ENCODE assay signal across 20 cellular contexts in genomic region chr22:41574847-41575381, GRCh38. TPM values are rescaled to one million over a fixed set of nuclear protein-coding genes. Genes with fewer than 3 reads are reported as not detected.
DNase-seq lines count a peak whose midpoint lies in the region; ATAC-seq and TF ChIP-seq lines count a peak whose summit lies in the region.
"Had no signal": no experiment of that assay in that cellular context is flagged by ENCODE, and none has a peak within 500 bp of the region (broad histone marks: within the 10 kb centered on the region; RNA-seq: fewer than 3 reads in every experiment).

No MANE protein-coding gene starts in this region.

- H3K36me3 ChIP-seq in RWPE2 (ENCODE audit: low read depth) (peaks cover 7% of the 10 kb centered on the region; the same call in 1 of the 2 replicates), gastroesophageal sphincter (peaks cover 0 to 41% of the 10 kb centered on the region in 2 donors), lung (ENCODE audit: control insufficient read depth in 2 of 2, insufficient read depth in 2 of 2, low read length in 2 of 2) (peaks cover 6 to 33% of the 10 kb centered on the region in 2 donors), thymus (ENCODE audit: control insufficient read depth, insufficient read depth) (peaks cover 51% of the 10 kb centered on the region)
- H3K36me3 ChIP-seq: gastrocnemius medialis had no signal

- no peak for TF ChIP-seq CTCF in RWPE2 (IDR thresholded peaks at IDR 0.05; ENCODE audit: poor library complexity, severe bottlenecking)
- TF ChIP-seq CTCF in gastroesophageal sphincter (IDR thresholded peaks at IDR 0.05) = no peak
- no peak for TF ChIP-seq CTCF in lung (IDR thresholded peaks at IDR 0.05; ENCODE audit: control extremely low read depth, extremely low read depth)

- WGBS in gastroesophageal sphincter (ENCODE audit: low coverage in 1 of 2), 2 donors = 22% methylated on average over 11 of the region's 26 CpGs; no CpG with 5 or more reads in 1 of the 2 donors
- 70 to 82% methylated on average over 26 of the region's 26 CpGs for WGBS in lung, 2 donors
- WGBS in thymus = 95% methylated on average over 26 of the region's 26 CpGs

- no peak for TF ChIP-seq POLR2A in gastroesophageal sphincter (IDR thresholded peaks at IDR 0.05)

- 0 out of 3 replicates have a peak, but pooled peaks have one; percentile 4 for ATAC-seq in RWPE2 (ENCODE audit: low read depth)
- peak; percentile 74 for ATAC-seq in gastroesophageal sphincter
- no peak for ATAC-seq in lung (ENCODE audit: insufficient read depth, low FRiP score)
- no peak for ATAC-seq in GM21390 (IDR thresholded peaks at IDR 0.05; ENCODE audit: unreplicated experiment)
- ATAC-seq in GM21723 (IDR thresholded peaks at IDR 0.05; ENCODE audit: unreplicated experiment) = no peak
- ATAC-seq: activated CD4-positive, alpha-beta T cell treated with anti-CD3 and anti-CD28 coated beads for 36 hours; gastrocnemius medialis had no signal

- H3K4me3 ChIP-seq in RWPE2 (ENCODE audit: severe bottlenecking) (no peak overlapping the region), gastroesophageal sphincter (no peak overlapping the region), lung (no peak overlapping the region), thymus (ENCODE audit: low read length) (no peak overlapping the region)
- H3K4me3 ChIP-seq: gastrocnemius medialis, PC-9, thyroid gland had no signal

- H3K4me1 ChIP-seq in RWPE2 (ENCODE audit: insufficient read depth, poor library complexity, severe bottlenecking) (no peaks in the 10 kb centered on the region), gastroesophageal sphincter (peaks cover 0 to 19% (median 5%) of the 10 kb centered on the region in 3 donors), lung (ENCODE audit: control insufficient read depth in 2 of 2, insufficient read depth in 2 of 2, low read length in 2 of 2) (no peaks in the 10 kb centered on the region), thymus (ENCODE audit: control insufficient read depth, insufficient read depth, low read length) (no peaks in the 10 kb centered on the region)
- H3K4me1 ChIP-seq: gastrocnemius medialis, thyroid gland had no signal

- DNase-seq in RWPE2 (ENCODE audit: low spot score) (no peak), lung (ENCODE audit: low spot score) (peak; percentile 39), T-helper 9 cell (no peak), germinal center (ENCODE audit: low spot score) (no peak)
- DNase-seq: activated CD4-positive, alpha-beta T cell treated with anti-CD3 and anti-CD28 coated beads for 36 hours; activated T-cell treated with anti-CD3 and anti-CD28 coated beads, Interleukin-2, amount 50 U/mL, for 48 hours; AML-193; islet precursor cell; NCI-H1092 treated with DMSO at 0.1 percent for 48 hours; NCI-H345; PC-9 had no signal

- no peaks in the 10 kb centered on the region for H3K9me3 ChIP-seq in RWPE2 (ENCODE audit: severe bottlenecking)
- H3K9me3 ChIP-seq in gastroesophageal sphincter = no peaks in the 10 kb centered on the region
- no peaks in the 10 kb centered on the region for H3K9me3 ChIP-seq in lung (ENCODE audit: control insufficient read depth in 2 of 2, insufficient read depth in 1 of 2, low read length in 1 of 2)
- no peaks in the 10 kb centered on the region for H3K9me3 ChIP-seq in thymus (ENCODE audit: control insufficient read depth)
- H3K9me3 ChIP-seq: gastrocnemius medialis, thyroid gland had no signal

- TF ChIP-seq EP300 in gastroesophageal sphincter (IDR thresholded peaks at IDR 0.05) = no peak

- H3K27me3 ChIP-seq in RWPE2 (ENCODE audit: insufficient read depth, poor library complexity, severe bottlenecking) (no peaks in the 10 kb centered on the region), gastroesophageal sphincter (no peaks in the 10 kb centered on the region), lung (ENCODE audit: control insufficient read depth, insufficient read depth) (no peaks in the 10 kb centered on the region), thymus (ENCODE audit: control insufficient read depth, insufficient read depth) (no peaks in the 10 kb centered on the region)
- H3K27me3 ChIP-seq: gastrocnemius medialis, thyroid gland had no signal

- no peak overlapping the region for H3K27ac ChIP-seq in RWPE2 (ENCODE audit: poor library complexity, severe bottlenecking)
- peak overlapping the region in 3 of 4 donors; percentile 53 to 71 (median 62) for H3K27ac ChIP-seq in gastroesophageal sphincter
- H3K27ac ChIP-seq in lung (ENCODE audit: low read depth in 1 of 2, low read length in 1 of 2) = peak overlapping the region in 1 of 2 donors; percentile 9
- H3K27ac ChIP-seq in thymus (ENCODE audit: low read depth) = peak overlapping the region; percentile 42
- H3K27ac ChIP-seq: gastrocnemius medialis, PC-9, thyroid gland had no signal

RNA-seq across cellular contexts. Expression of gene CSDC2, which starts 14.1 kb away (rescaled TPM):
- total RNA-seq in gastroesophageal sphincter (10 to 100 TPM in 1 of 4 donors, 1 to 10 TPM in 3; 3.0 to 22.2 (median 5.8) TPM), lung (1 to 10 TPM; 1.4 to 8.1 TPM)
- polyA plus RNA-seq in lung (1 to 10 TPM; 3.3 to 5.6 TPM), thymus (3.0 TPM)
- total RNA-seq: activated CD4-positive, alpha-beta T cell treated with anti-CD3 and anti-CD28 coated beads for 36 hours; dermis microvascular lymphatic vessel endothelial cell; T-helper 1 cell treated with Interleukin-12 subunit alpha and Interleukin-12 subunit beta and Interleukin-4 antibody, amounts not matched to agents 30 ng/mL and 1 ng/mL, for 36 hours had no signal
- polyA plus RNA-seq: IgD-negative memory B cell had no signal

RNA-seq across cellular contexts. Expression of gene PMM1, which starts 14.7 kb away (rescaled TPM):
- total RNA-seq in gastroesophageal sphincter (10 to 100 TPM; 32.7 to 42.5 (median 37.1) TPM), lung (10 to 100 TPM; 23.0 to 62.2 TPM)
- polyA plus RNA-seq in lung (10 to 100 TPM; 32.7 to 55.3 TPM), thymus (51.1 TPM)

RNA-seq across cellular contexts. Expression of gene POLR3H, which starts 30.6 kb away (rescaled TPM):
- total RNA-seq in gastroesophageal sphincter = 10 to 100 TPM; 17.7 to 27.0 (median 23.4) TPM
- total RNA-seq in lung = 10 to 100 TPM; 12.1 to 65.9 TPM
- 10 to 100 TPM; 31.0 to 48.6 TPM for polyA plus RNA-seq in lung
- polyA plus RNA-seq in thymus = 14.9 TPM

RNA-seq across cellular contexts. Expression of gene DESI1, which starts 45.9 kb away (rescaled TPM):
- total RNA-seq in gastroesophageal sphincter (10 to 100 TPM; 18.2 to 77.7 (median 21.4) TPM), lung (10 to 100 TPM; 13.6 to 42.7 TPM)
- polyA plus RNA-seq in lung (10 to 100 TPM; 21.1 to 40.0 TPM), thymus (14.6 TPM)

RNA-seq across cellular contexts. Expression of gene XRCC6, which starts 46.2 kb away (rescaled TPM):
- total RNA-seq in gastroesophageal sphincter (100 to 1,000 TPM; 236 to 277 (median 258) TPM), lung (100 to 1,000 TPM; 200 to 235 TPM)
- polyA plus RNA-seq in lung (100 to 1,000 TPM; 149 to 189 TPM), thymus (126 TPM)

Comparison
In these comparisons a context has a peak if more than half of its experiments do, and no peak if none do; other contexts are left out.
1. ATAC-seq: peak in RWPE2 (single experiment) and gastroesophageal sphincter (single experiment); none in lung (single experiment), GM21390 (single experiment) and GM21723 (single experiment).